Comparison of ENCODE assay signal across 1 cellular context in genomic region chr14:103314496-103315277, GRCh38.
TF ChIP-seq lines count a peak whose summit lies in the region.

No MANE protein-coding gene starts in this region.

TF ChIP-seq in K562, 482 proteins besides CTCF, POLR2A, EP300 and RAD21 (continued from another document and continues in another):
- no peak; the same call in 1 of the 2 replicates for TF ChIP-seq MGA (IDR thresholded peaks at IDR 0.05)
- TF ChIP-seq SREBF1 (IDR thresholded peaks at IDR 0.05; ENCODE audit: borderline replicate concordance, low read depth, low read length): no peak
- TF ChIP-seq ETV5 (CRISPR knock-in tag; IDR thresholded peaks at IDR 0.05; ENCODE audit: low read depth): no peak
- no peak for TF ChIP-seq IRF1 (CRISPR knock-in tag; IDR thresholded peaks at IDR 0.05; ENCODE audit: borderline replicate concordance)
- no peak for TF ChIP-seq HES1 (IDR thresholded peaks at IDR 0.05; ENCODE audit: low read depth)
- TF ChIP-seq GABPA (tag; conservative IDR thresholded peaks at IDR 0.05; ENCODE audit: low read depth): no peak; the same call in 1 of the 2 replicates
- peak; percentile 81; the same call in 1 of the 2 replicates for TF ChIP-seq ZNF589 (CRISPR knock-in tag; IDR thresholded peaks at IDR 0.05; ENCODE audit: low read depth)
- TF ChIP-seq KLF1 (tag; IDR thresholded peaks at IDR 0.05): no peak
- TF ChIP-seq NFIC (IDR thresholded peaks at IDR 0.05): peak; percentile 75
- TF ChIP-seq PHF8 (IDR thresholded peaks at IDR 0.05; ENCODE audit: borderline replicate concordance, low read length): no peak; the same call in 1 of the 2 replicates
- TF ChIP-seq KDM4B (IDR thresholded peaks at IDR 0.05; ENCODE audit: borderline replicate concordance in 2 of 2, low read depth in 1 of 2): no peak
- TF ChIP-seq ZKSCAN3 (CRISPR knock-in tag; IDR thresholded peaks at IDR 0.05): no peak
- 0 out of 2 replicates have a peak, but pooled peaks have one; percentile 37 for TF ChIP-seq ELF2 (CRISPR knock-in tag; IDR thresholded peaks at IDR 0.05)
- no peak for TF ChIP-seq EHMT2 (IDR thresholded peaks at IDR 0.05)
- no peak for TF ChIP-seq PHTF2 (CRISPR knock-in tag; IDR thresholded peaks at IDR 0.05)
- no peak for TF ChIP-seq TRIM25 (IDR thresholded peaks at IDR 0.05; ENCODE audit: borderline replicate concordance)
- no peak for TF ChIP-seq ZBTB9 (CRISPR knock-in tag; IDR thresholded peaks at IDR 0.05)
- TF ChIP-seq ZNF316 (IDR thresholded peaks at IDR 0.05): no peak
- TF ChIP-seq GTF2F1 (IDR thresholded peaks at IDR 0.05; ENCODE audit: low read depth, low read length): no peak
- TF ChIP-seq ZNF639 (CRISPR knock-in tag; conservative IDR thresholded peaks at IDR 0.05 in 1 of 2, IDR thresholded peaks at IDR 0.05 in 1 of 2): peak in 1 of 2 experiments; percentile 56; a peak in 2 of 4 replicates
- TF ChIP-seq NUFIP1 (IDR thresholded peaks at IDR 0.05; ENCODE audit: partially characterized antibody): no peak
- TF ChIP-seq KAT2B (IDR thresholded peaks at IDR 0.05; ENCODE audit: low read depth, low read length): no peak
- TF ChIP-seq TCF3 (CRISPR knock-in tag; IDR thresholded peaks at IDR 0.05): peak; percentile 93
- no peak for TF ChIP-seq CBX1 (IDR thresholded peaks at IDR 0.05; ENCODE audit: low read depth)
- TF ChIP-seq POLR2AphosphoS5 (IDR thresholded peaks at IDR 0.05; ENCODE audit: control insufficient read depth, insufficient read depth, low read depth, low read length): peak; percentile 68; the same call in 1 of the 2 replicates
- no peak for TF ChIP-seq MCM5 (IDR thresholded peaks at IDR 0.05; ENCODE audit: low read depth)
- TF ChIP-seq ELF1 (tag; IDR thresholded peaks at IDR 0.05): no peak; the same call in 1 of the 2 replicates
- no peak for TF ChIP-seq ZNF124 (CRISPR knock-in tag; IDR thresholded peaks at IDR 0.05)
- TF ChIP-seq FOXP1 (CRISPR knock-in tag; IDR thresholded peaks at IDR 0.05): peak; percentile 38; the same call in 1 of the 2 replicates
- no peak for TF ChIP-seq RBM22 (IDR thresholded peaks at IDR 0.05; ENCODE audit: low read depth, low read length, poor library complexity, severe bottlenecking)
- no peak for TF ChIP-seq E4F1 (CRISPR knock-in tag; IDR thresholded peaks at IDR 0.05; ENCODE audit: borderline replicate concordance)
- TF ChIP-seq RBM14 (IDR thresholded peaks at IDR 0.05; ENCODE audit: borderline replicate concordance, insufficient read depth, low read depth, low read length): no peak
- no peak for TF ChIP-seq MED1 (CRISPR knock-in tag; IDR thresholded peaks at IDR 0.05; ENCODE audit: borderline replicate concordance)
- no peak for TF ChIP-seq LARP7 (IDR thresholded peaks at IDR 0.05)
- no peak for TF ChIP-seq KHSRP (IDR thresholded peaks at IDR 0.05)
- TF ChIP-seq FOXA3 (CRISPR knock-in tag; conservative IDR thresholded peaks at IDR 0.05 in 1 of 2, IDR thresholded peaks at IDR 0.05 in 1 of 2): no peak; a peak in 1 of 4 replicates
- no peak for TF ChIP-seq ZNF780A (CRISPR knock-in tag; IDR thresholded peaks at IDR 0.05)
- peak; percentile 53 for TF ChIP-seq NR2C1 (IDR thresholded peaks at IDR 0.05)
- peak; percentile 62; the same call in 1 of the 2 replicates for TF ChIP-seq NR2C1 (tag; IDR thresholded peaks at IDR 0.05)
- TF ChIP-seq BRF2 (IDR thresholded peaks at IDR 0.05; ENCODE audit: borderline replicate concordance, insufficient read depth, insufficient read length): no peak
- TF ChIP-seq MTA3 (IDR thresholded peaks at IDR 0.05; ENCODE audit: borderline replicate concordance): peak; percentile 53; the same call in 1 of the 2 replicates
